ENCODE assay signal across 8 cellular contexts in the genomic region with DNA sequence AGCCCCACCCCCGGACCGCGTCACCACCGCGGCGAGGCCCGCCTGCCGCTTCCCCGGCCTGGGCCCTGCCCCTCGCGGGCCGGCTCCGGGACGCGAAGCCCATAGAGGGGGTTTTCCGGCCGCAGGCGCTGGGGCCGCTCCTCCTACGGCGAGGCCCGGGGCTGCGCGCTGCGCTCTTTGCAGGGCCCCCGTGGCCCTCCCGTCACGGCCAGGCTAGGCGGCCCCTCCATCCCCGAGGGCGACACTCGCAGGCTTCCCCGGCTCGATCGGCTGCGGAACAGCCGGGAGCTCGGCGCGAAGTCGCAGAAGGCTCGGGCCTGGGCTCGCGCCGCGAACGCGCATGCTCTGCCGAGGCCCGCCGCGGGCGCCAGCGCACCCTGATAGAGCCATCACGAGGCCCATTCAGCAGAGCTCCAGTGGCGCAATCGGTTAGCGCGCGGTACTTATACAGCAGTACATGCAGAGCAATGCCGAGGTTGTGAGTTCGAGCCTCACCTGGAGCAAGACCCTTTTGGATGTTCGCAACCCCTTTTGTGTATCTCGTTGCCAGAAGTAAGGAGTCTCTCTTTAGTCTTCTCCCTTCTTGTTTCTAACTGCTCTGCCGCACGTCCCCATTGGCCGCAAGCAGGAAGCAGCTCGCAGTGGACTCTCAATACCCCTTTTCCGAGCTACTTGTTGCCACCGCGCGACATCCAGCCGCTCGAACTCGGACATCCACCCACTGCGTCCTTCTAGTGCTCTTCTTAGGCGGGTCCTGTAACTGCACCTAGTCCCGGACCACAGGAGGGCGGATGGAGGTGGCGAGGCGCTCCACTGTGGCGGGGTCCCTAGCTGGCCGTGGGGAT. TPM values are rescaled to one million over a fixed set of nuclear protein-coding genes. Genes with fewer than 3 reads are reported as not detected.
DNase-seq lines count a peak whose midpoint lies in the region; ATAC-seq and TF ChIP-seq lines count a peak whose summit lies in the region.

No MANE protein-coding gene starts in this region.

- peaks cover 6 to 16% (median 15%) of the 10 kb centered on the region in 3 donors for H3K4me1 Mint-ChIP-seq in IgD-negative memory B cell

- H3K27me3 Mint-ChIP-seq in IgD-negative memory B cell = no peaks in the 10 kb centered on the region

- H3K4me3 Mint-ChIP-seq in IgD-negative memory B cell = peak overlapping the region; percentile 92 to 97 (median 96)

- H3K27me3 ChIP-seq in muscle layer of duodenum (ENCODE audit: low read depth, low read length) = no peaks in the 10 kb centered on the region

- H3K27ac Mint-ChIP-seq in IgD-negative memory B cell = peak overlapping the region; percentile 96 to 99 (median 98)

- ATAC-seq in GM21576 (IDR thresholded peaks at IDR 0.05; ENCODE audit: unreplicated experiment) = peak; percentile 66

- peaks cover 0 to 4% (median 3%) of the 10 kb centered on the region in 3 donors for H3K9me3 Mint-ChIP-seq in IgD-negative memory B cell

- H3K36me3 Mint-ChIP-seq in IgD-negative memory B cell = peaks cover 1% of the 10 kb centered on the region

- peak; percentile 89 for TF ChIP-seq POLR2A in erythroblast (IDR thresholded peaks at IDR 0.05; ENCODE audit: low read length)

- peak overlapping the region; percentile 69 to 85 for H3K4me3 ChIP-seq in muscle layer of duodenum (ENCODE audit: low read depth in 1 of 2, low read length in 2 of 2)

- peaks cover 2 to 5% of the 10 kb centered on the region in 2 donors for H3K4me1 ChIP-seq in muscle layer of duodenum (ENCODE audit: control insufficient read depth in 1 of 2, insufficient read depth in 2 of 2, low read length in 2 of 2)

- H3K27ac ChIP-seq in muscle layer of duodenum (ENCODE audit: low read length) = peak overlapping the region; percentile 98

- no peaks in the 10 kb centered on the region for H3K9me3 ChIP-seq in muscle layer of duodenum (ENCODE audit: control insufficient read depth in 1 of 2, low read length in 2 of 2)

- peak; percentile 92 for DNase-seq in DMS153 treated with DMSO at 0.1 percent for 48 hours (lab: John Stamatoyannopoulos, UW; ENCODE audit: unreplicated experiment)
- peak; percentile 98 for DNase-seq in OCI-M1 (lab: John Stamatoyannopoulos, UW)
- peak; percentile 99 for DNase-seq in activated T-cell treated with anti-CD3 and anti-CD28 coated beads, Interleukin-2, amount 50 U/mL, for 1 hour
- DNase-seq in erythroblast (lab: John Stamatoyannopoulos, UW) = peak; percentile 97 to 99
- DNase-seq in stimulated activated CD8-positive, alpha-beta memory T cell treated with anti-CD3 and anti-CD28 coated beads, Interleukin-7, amount 100 ng/mL, for 24 hours (ENCODE audit: low read depth) = peak; percentile 92

- H3K36me3 ChIP-seq in muscle layer of duodenum (ENCODE audit: control insufficient read depth in 1 of 2, insufficient read depth in 2 of 2, low read length in 2 of 2) = peaks cover 0 to 4% of the 10 kb centered on the region in 2 donors

RNA-seq across cellular contexts. Expression of a gene that starts 18.0 kb away (rescaled TPM):
- polyA plus RNA-seq in IgD-negative memory B cell = 5.7 TPM

RNA-seq across cellular contexts. Expression of a gene that starts 46.4 kb away (rescaled TPM):
- 0.63 TPM for polyA plus RNA-seq in IgD-negative memory B cell

Comparison
In these comparisons a context has a peak if more than half of its experiments do, and no peak if none do; other contexts are left out.
1. Peak in every context shown above with its lines: DNase-seq, ATAC-seq, H3K4me3 ChIP-seq and H3K27ac ChIP-seq.